ENCODE assay signal across 28 cellular contexts in genomic region chr10:116457480-116457879, GRCh38. TPM values are rescaled to one million over a fixed set of nuclear protein-coding genes. Genes with fewer than 3 reads are reported as not detected.
"Had no signal": no experiment of that assay in that cellular context is flagged by ENCODE, and none has a peak within 500 bp of the region (broad histone marks: within the 10 kb centered on the region; RNA-seq: fewer than 3 reads in every experiment).

No MANE protein-coding gene starts in this region.

- H3K27me3 Mint-ChIP-seq: central memory CD8-positive, alpha-beta T cell had no signal

- DNase-seq: activated CD4-positive, alpha-beta T cell treated with anti-CD3 and anti-CD28 coated beads for 48 hours; activated CD4-positive, alpha-beta T cell treated with anti-CD3 and anti-CD28 coated beads, Interleukin-2, amount 50 U/mL, for 4 hours; activated CD4-positive, CD25-positive, alpha-beta regulatory T cell treated with anti-CD3 and anti-CD28 coated beads, Interleukin-2, amount 50 U/mL, for 72 hours; activated CD8-positive, alpha-beta memory T cell treated with anti-CD3 and anti-CD28 coated beads, Interleukin-2, amount 50 U/mL, for 48 hours; activated CD8-positive, alpha-beta T cell treated with anti-CD3 and anti-CD28 coated beads, Interleukin-2, amount 10 ng/mL, durations not matched to agents 7 days and 5 days; activated naive CD4-positive, alpha-beta T cell treated with Interleukin-2 at 50 U/mL for 16 hours; activated naive CD8-positive, alpha-beta T cell treated with anti-CD3 and anti-CD28 coated beads, Interleukin-2, amount 50 U/mL, for 24 hours; activated T-cell treated with anti-CD3 and anti-CD28 coated beads, Interleukin-2, amount 50 U/mL, for 1 hour; amniotic stem cell; body of pancreas; KG1; NCI-H1105 treated with DMSO at 0.1 percent for 48 hours; NCI-H1436 treated with DMSO at 0.1 percent for 48 hours; NCI-H187; NCI-H2081; NCI-H510A treated with DMSO at 0.1 percent for 48 hours; RPMI8226; SK-N-SH; T-helper 17 cell; T-helper 9 cell had no signal

- H3K9ac ChIP-seq: SK-N-SH had no signal

- H3K4me2 ChIP-seq: SK-N-SH had no signal

- H3K27ac Mint-ChIP-seq: activated CD8-positive, alpha-beta T cell treated with anti-CD3 and anti-CD28 coated beads, Interleukin-2, amount 10 ng/mL, durations not matched to agents 7 days and 5 days; activated naive CD4-positive, alpha-beta T cell treated with anti-CD3 and anti-CD28 coated beads, Interleukin-2, amount 50 U/mL, for 72 hours; activated naive CD8-positive, alpha-beta T cell treated with anti-CD3 and anti-CD28 coated beads, Interleukin-2, amount 50 U/mL, for 24 hours; T-helper 17 cell; WTC11 had no signal

- H3K4me1 ChIP-seq: ascending aorta had no signal

- H3K4me3 ChIP-seq: ascending aorta, body of pancreas had no signal

- H3K36me3 Mint-ChIP-seq: activated naive CD4-positive, alpha-beta T cell treated with anti-CD3 and anti-CD28 coated beads, Interleukin-2, amount 50 U/mL, for 72 hours had no signal

- FAIRE-seq: bronchial epithelial cell had no signal

- H3K9me3 ChIP-seq: ascending aorta, body of pancreas, SK-N-SH had no signal

- H3K36me3 ChIP-seq: ascending aorta had no signal

- H3K27me3 ChIP-seq: ascending aorta, body of pancreas had no signal

- H3K9me3 Mint-ChIP-seq: activated naive CD8-positive, alpha-beta T cell treated with anti-CD3 and anti-CD28 coated beads, Interleukin-2, amount 50 U/mL, for 24 hours had no signal

- H3K27ac ChIP-seq: ascending aorta, body of pancreas had no signal

- H3K4me1 Mint-ChIP-seq: activated naive CD8-positive, alpha-beta T cell treated with anti-CD3 and anti-CD28 coated beads, Interleukin-2, amount 50 U/mL, for 24 hours; central memory CD8-positive, alpha-beta T cell; T-helper 17 cell had no signal

- H3K4me3 Mint-ChIP-seq: activated CD8-positive, alpha-beta T cell treated with anti-CD3 and anti-CD28 coated beads, Interleukin-2, amount 10 ng/mL, durations not matched to agents 7 days and 5 days; activated naive CD8-positive, alpha-beta T cell treated with anti-CD3 and anti-CD28 coated beads, Interleukin-2, amount 50 U/mL, for 24 hours; central memory CD8-positive, alpha-beta T cell; T-helper 17 cell; WTC11 had no signal

RNA-seq across cellular contexts. Expression of gene PNLIPRP3, which starts 29.8 kb away (rescaled TPM):
- total RNA-seq: activated CD8-positive, alpha-beta T cell treated with anti-CD3 and anti-CD28 coated beads, Interleukin-2, amount 10 ng/mL, durations not matched to agents 7 days and 5 days; activated naive CD4-positive, alpha-beta T cell treated with anti-CD3 and anti-CD28 coated beads, Interleukin-2, amount 50 U/mL, for 72 hours; ascending aorta; body of pancreas; M059J; OCI-LY7; Right ventricle myocardium inferior; T-helper 17 cell; WTC11 had no signal
- polyA plus RNA-seq: SK-N-SH had no signal
